In genomic region chr22:19717691-19718254, GRCh38 we compare ENCODE assay signal across 8 cellular contexts. TPM values are rescaled to one million over a fixed set of nuclear protein-coding genes. Genes with fewer than 3 reads are reported as not detected.
A peak's percentile ranks its signal among the peaks of the same experiment; 100 is the strongest.
DNase-seq lines count a peak whose midpoint lies in the region; ATAC-seq lines count a peak whose summit lies in the region.

No MANE protein-coding gene starts in this region.

- 28% methylated on average over 61 of the region's 61 CpGs for WGBS in ectodermal cell, 2 experiments

- H3K27me3 ChIP-seq in BLaER1 (peaks cover 57% of the 10 kb centered on the region), ectodermal cell (ENCODE audit: control insufficient read depth, insufficient read depth, low read length, poor library complexity, severe bottlenecking) (peaks cover 97% of the 10 kb centered on the region)

- POLR2A ChIA-PET in activated CD8-positive, alpha-beta T cell treated with anti-CD3 and anti-CD28 coated beads, Interleukin-2, amount 10 ng/mL, durations not matched to agents 7 days and 5 days (lab: Charles Lee), result no interaction called here

- H3K4me1 ChIP-seq in BLaER1 (peaks cover 45% of the 10 kb centered on the region), ectodermal cell (ENCODE audit: control insufficient read depth, insufficient read depth, low read length) (peaks cover 5% of the 10 kb centered on the region)

- H3K27ac ChIP-seq in BLaER1 (peak overlapping the region; percentile 91), ectodermal cell (ENCODE audit: insufficient read depth, low read depth, low read length, poor library complexity, severe bottlenecking) (no peak overlapping the region)

- no peaks in the 10 kb centered on the region for H3K9me3 Mint-ChIP-seq in activated CD8-positive, alpha-beta T cell treated with anti-CD3 and anti-CD28 coated beads, Interleukin-2, amount 10 ng/mL, durations not matched to agents 7 days and 5 days (ENCODE audit: insufficient read depth)

- H3K9ac ChIP-seq in BLaER1, result peak overlapping the region; percentile 88

- peak overlapping the region; percentile 92 for H3K4me3 ChIP-seq in BLaER1
- H3K4me3 ChIP-seq in ectodermal cell (ENCODE audit: insufficient read depth, low read depth, low read length), result peak overlapping the region; percentile 24

- H3K27me3 Mint-ChIP-seq in activated CD8-positive, alpha-beta T cell treated with anti-CD3 and anti-CD28 coated beads, Interleukin-2, amount 10 ng/mL, durations not matched to agents 7 days and 5 days (ENCODE audit: low read depth), result peaks cover 37% of the 10 kb centered on the region

- H3K36me3 ChIP-seq in BLaER1, result peaks cover 33% of the 10 kb centered on the region
- H3K36me3 ChIP-seq in ectodermal cell (ENCODE audit: control insufficient read depth, insufficient read depth, low read length), result no peaks in the 10 kb centered on the region

- peaks cover 7% of the 10 kb centered on the region for H3K4me1 Mint-ChIP-seq in activated CD8-positive, alpha-beta T cell treated with anti-CD3 and anti-CD28 coated beads, Interleukin-2, amount 10 ng/mL, durations not matched to agents 7 days and 5 days (ENCODE audit: low read depth)

- peaks cover 46% of the 10 kb centered on the region for H4K20me1 ChIP-seq in BLaER1

- ATAC-seq in GM21737 (IDR thresholded peaks at IDR 0.05; ENCODE audit: unreplicated experiment), result peak; percentile 46
- peak; percentile 88 for ATAC-seq in activated CD8-positive, alpha-beta T cell treated with anti-CD3 and anti-CD28 coated beads, Interleukin-2, amount 10 ng/mL, durations not matched to agents 7 days and 5 days
- no peak for ATAC-seq in HG03565 (IDR thresholded peaks at IDR 0.05; ENCODE audit: unreplicated experiment)

- no peaks in the 10 kb centered on the region for H3K9me3 ChIP-seq in BLaER1
- H3K9me3 ChIP-seq in ectodermal cell (ENCODE audit: control insufficient read depth, low read length), result no peaks in the 10 kb centered on the region

- no peaks in the 10 kb centered on the region for H3K36me3 Mint-ChIP-seq in activated CD8-positive, alpha-beta T cell treated with anti-CD3 and anti-CD28 coated beads, Interleukin-2, amount 10 ng/mL, durations not matched to agents 7 days and 5 days (ENCODE audit: low read depth)

- peak overlapping the region; percentile 43 for H3K27ac Mint-ChIP-seq in activated CD8-positive, alpha-beta T cell treated with anti-CD3 and anti-CD28 coated beads, Interleukin-2, amount 10 ng/mL, durations not matched to agents 7 days and 5 days

- peak overlapping the region; percentile 100 for H3K4me2 ChIP-seq in BLaER1

- CTCF ChIA-PET in activated CD8-positive, alpha-beta T cell treated with anti-CD3 and anti-CD28 coated beads, Interleukin-2, amount 10 ng/mL, durations not matched to agents 7 days and 5 days (lab: Charles Lee), result no interaction called here

- peak; percentile 60 for DNase-seq in NCI-H345 (lab: John Stamatoyannopoulos, UW)
- peak; percentile 82 for DNase-seq in activated CD8-positive, alpha-beta T cell treated with anti-CD3 and anti-CD28 coated beads, Interleukin-2, amount 10 ng/mL, durations not matched to agents 7 days and 5 days
- peak; percentile 56 to 77 for DNase-seq in lung microvascular endothelial cell (ENCODE audit: low read depth in 2 of 2)
- peak; percentile 54 to 63 (median 62) for DNase-seq in stimulated activated CD4-positive, alpha-beta T cell treated with anti-CD3 and anti-CD28 coated beads, TNF-alpha, amount 100 ng/mL, for 48 hours (ENCODE audit: low read depth in 3 of 3)

- H3K4me3 Mint-ChIP-seq in activated CD8-positive, alpha-beta T cell treated with anti-CD3 and anti-CD28 coated beads, Interleukin-2, amount 10 ng/mL, durations not matched to agents 7 days and 5 days, result peak overlapping the region; percentile 61

RNA-seq across cellular contexts. Expression of gene SEPTIN5, which starts 3.5 kb away (rescaled TPM):
- under 1 TPM in 1 of 2 experiments, not detected in 1; 0.53 TPM for total RNA-seq in activated CD8-positive, alpha-beta T cell treated with anti-CD3 and anti-CD28 coated beads, Interleukin-2, amount 10 ng/mL, durations not matched to agents 7 days and 5 days
- polyA plus RNA-seq in ectodermal cell (2013, experiment 1 of 4), result 12.6 TPM
- polyA plus RNA-seq in ectodermal cell (2013, experiment 2 of 4), result 10.0 TPM
- polyA plus RNA-seq in ectodermal cell (2013, experiment 3 of 4), result 11.1 TPM
- polyA plus RNA-seq in ectodermal cell (2013, experiment 4 of 4), result 12.4 TPM
- 14.8 and 19.8 TPM in 2 replicates for total RNA-seq in lung microvascular endothelial cell

RNA-seq across cellular contexts. Expression of gene GP1BB, which starts 5.6 kb away (rescaled TPM):
- not detected for total RNA-seq in activated CD8-positive, alpha-beta T cell treated with anti-CD3 and anti-CD28 coated beads, Interleukin-2, amount 10 ng/mL, durations not matched to agents 7 days and 5 days
- polyA plus RNA-seq in ectodermal cell (2013, experiment 1 of 4), result 1.1 TPM
- 0.92 TPM for polyA plus RNA-seq in ectodermal cell (2013, experiment 2 of 4)
- polyA plus RNA-seq in ectodermal cell (2013, experiment 3 of 4), result 1.3 TPM
- 1.1 TPM for polyA plus RNA-seq in ectodermal cell (2013, experiment 4 of 4)
- 2.6 and 3.0 TPM in 2 replicates for total RNA-seq in lung microvascular endothelial cell

RNA-seq across cellular contexts. Expression of gene TBX1, which starts 42.8 kb away (rescaled TPM):
- 1 to 10 TPM; 1.2 to 1.5 TPM for total RNA-seq in activated CD8-positive, alpha-beta T cell treated with anti-CD3 and anti-CD28 coated beads, Interleukin-2, amount 10 ng/mL, durations not matched to agents 7 days and 5 days
- polyA plus RNA-seq in ectodermal cell (2013, experiment 1 of 4), result not detected
- not detected for polyA plus RNA-seq in ectodermal cell (2013, experiment 2 of 4)
- not detected for polyA plus RNA-seq in ectodermal cell (2013, experiment 3 of 4)
- polyA plus RNA-seq in ectodermal cell (2013, experiment 4 of 4), result 0.16 TPM
- total RNA-seq in lung microvascular endothelial cell, result 29.0 and 74.2 TPM in 2 replicates

Comparison
In these comparisons a context has a peak if more than half of its experiments do, and no peak if none do; other contexts are left out.
1. RNA of gene SEPTIN5, which starts 3.5 kb away (total RNA-seq): 14.8 to 19.8 TPM in lung microvascular endothelial cell; 0.53 TPM in activated CD8-positive, alpha-beta T cell treated with anti-CD3 and anti-CD28 coated beads, Interleukin-2, amount 10 ng/mL, durations not matched to agents 7 days and 5 days; every median in the first group is over 10 times any median in the second.
2. RNA of gene TBX1, which starts 42.8 kb away (total RNA-seq): 29.0 to 74.2 TPM in lung microvascular endothelial cell; 1.2 to 1.5 TPM in activated CD8-positive, alpha-beta T cell treated with anti-CD3 and anti-CD28 coated beads, Interleukin-2, amount 10 ng/mL, durations not matched to agents 7 days and 5 days; every median in the first group is over 10 times any median in the second.
3. Peak in every context shown above with its lines, with median percentiles within 50 percentile points of each other: DNase-seq.